Comparison of ENCODE assay signal across 13 cellular contexts in genomic region chr2:16624419-16624745, GRCh38. TPM values are rescaled to one million over a fixed set of nuclear protein-coding genes. Genes with fewer than 3 reads are reported as not detected.
DNase-seq lines count a peak whose midpoint lies in the region; ATAC-seq and TF ChIP-seq lines count a peak whose summit lies in the region.
"Had no signal": no experiment of that assay in that cellular context is flagged by ENCODE, and none has a peak within 500 bp of the region (broad histone marks: within the 10 kb centered on the region; RNA-seq: fewer than 3 reads in every experiment).

No MANE protein-coding gene starts in this region.

- H3K4me1 ChIP-seq in adrenal gland (replicated peaks in 1 of 2): peaks cover 37 to 64% of the 10 kb centered on the region in 2 donors

- no peak overlapping the region for H3K4me3 Mint-ChIP-seq in mesothelial cell of epicardium
- no peak overlapping the region for H3K4me3 Mint-ChIP-seq in stimulated activated memory B cell treated with anti-CD40 and anti-IgM and Interleukin-4, amounts not matched to agents 10 μg/mL and 1 μg/mL and 100 μg/mL, for 72 hours
- no peak overlapping the region for H3K4me3 Mint-ChIP-seq in activated naive CD4-positive, alpha-beta T cell treated with anti-CD3 and anti-CD28 coated beads, Interleukin-2, amount 10 ng/mL, durations not matched to agents 7 days and 5 days
- H3K4me3 Mint-ChIP-seq: activated naive CD4-positive, alpha-beta T cell treated with anti-CD3 and anti-CD28 coated beads for 36 hours had no signal

- CTCF ChIA-PET in activated naive CD4-positive, alpha-beta T cell treated with anti-CD3 and anti-CD28 coated beads, Interleukin-2, amount 10 ng/mL, durations not matched to agents 7 days and 5 days (lab: Charles Lee): interaction anchor here (0.7 to 5.1 kb wide), 3 partner anchors 12 to 132 kb away, joined by 3 to 38 read pairs (median 4); no protein-coding TSS in a partner anchor

- TF ChIP-seq POLR2A in adrenal gland (IDR thresholded peaks at IDR 0.05): no peak

- TF ChIP-seq CTCF in HL-60 (IDR thresholded peaks at IDR 0.05; ENCODE audit: insufficient read depth, low read length) (no peak), adrenal gland (IDR thresholded peaks at IDR 0.05) (no peak), mesothelial cell of epicardium (IDR thresholded peaks at IDR 0.05; ENCODE audit: unreplicated experiment) (no peak)

- intact Hi-C loops in adrenal gland (cut with DNase I): no loop called here

- H3K4me3 ChIP-seq in HL-60 (replicated peaks; ENCODE audit: insufficient read depth, low read length): no peak overlapping the region
- H3K4me3 ChIP-seq in adrenal gland: no peak overlapping the region

- no peaks in the 10 kb centered on the region for H3K27me3 ChIP-seq in HL-60 (ENCODE audit: insufficient read depth, poor library complexity, severe bottlenecking)
- no peaks in the 10 kb centered on the region for H3K27me3 ChIP-seq in adrenal gland

- peak overlapping the region; percentile 22 for H3K27ac Mint-ChIP-seq in mesothelial cell of epicardium
- peak overlapping the region; percentile 92 for H3K27ac Mint-ChIP-seq in stimulated activated memory B cell treated with anti-CD40 and anti-IgM and Interleukin-4, amounts not matched to agents 10 μg/mL and 1 μg/mL and 100 μg/mL, for 72 hours
- H3K27ac Mint-ChIP-seq in activated naive CD4-positive, alpha-beta T cell treated with anti-CD3 and anti-CD28 coated beads, Interleukin-2, amount 10 ng/mL, durations not matched to agents 7 days and 5 days: no peak overlapping the region
- H3K27ac Mint-ChIP-seq: activated naive CD4-positive, alpha-beta T cell treated with anti-CD3 and anti-CD28 coated beads for 36 hours had no signal

- H3K4me1 Mint-ChIP-seq in mesothelial cell of epicardium: peaks cover 22% of the 10 kb centered on the region
- peaks cover 93% of the 10 kb centered on the region for H3K4me1 Mint-ChIP-seq in stimulated activated memory B cell treated with anti-CD40 and anti-IgM and Interleukin-4, amounts not matched to agents 10 μg/mL and 1 μg/mL and 100 μg/mL, for 72 hours
- H3K4me1 Mint-ChIP-seq in activated naive CD4-positive, alpha-beta T cell treated with anti-CD3 and anti-CD28 coated beads, Interleukin-2, amount 10 ng/mL, durations not matched to agents 7 days and 5 days: peaks cover 66% of the 10 kb centered on the region

- H3K27ac ChIP-seq in HL-60 (replicated peaks) (peak overlapping the region; percentile 84), adrenal gland (peak overlapping the region in 3 of 5 donors; percentile 64 to 85 (median 66))

- H3K9me3 Mint-ChIP-seq in mesothelial cell of epicardium: no peaks in the 10 kb centered on the region
- no peaks in the 10 kb centered on the region for H3K9me3 Mint-ChIP-seq in stimulated activated memory B cell treated with anti-CD40 and anti-IgM and Interleukin-4, amounts not matched to agents 10 μg/mL and 1 μg/mL and 100 μg/mL, for 72 hours
- H3K9me3 Mint-ChIP-seq in activated naive CD4-positive, alpha-beta T cell treated with anti-CD3 and anti-CD28 coated beads, Interleukin-2, amount 10 ng/mL, durations not matched to agents 7 days and 5 days: no peaks in the 10 kb centered on the region
- H3K9me3 Mint-ChIP-seq: activated CD4-positive, alpha-beta T cell treated with anti-CD3 and anti-CD28 coated beads, Interleukin-2, amount 10 ng/mL, durations not matched to agents 24 days and 14 days; activated naive CD4-positive, alpha-beta T cell treated with anti-CD3 and anti-CD28 coated beads for 36 hours had no signal

- H3K9me3 ChIP-seq in adrenal gland (replicated peaks in 1 of 3): no peaks in the 10 kb centered on the region

- no peaks in the 10 kb centered on the region for H3K36me3 Mint-ChIP-seq in mesothelial cell of epicardium
- H3K36me3 Mint-ChIP-seq in stimulated activated memory B cell treated with anti-CD40 and anti-IgM and Interleukin-4, amounts not matched to agents 10 μg/mL and 1 μg/mL and 100 μg/mL, for 72 hours: peaks cover 52% of the 10 kb centered on the region
- no peaks in the 10 kb centered on the region for H3K36me3 Mint-ChIP-seq in activated naive CD4-positive, alpha-beta T cell treated with anti-CD3 and anti-CD28 coated beads, Interleukin-2, amount 10 ng/mL, durations not matched to agents 7 days and 5 days

- no peak for ATAC-seq in stimulated activated memory B cell treated with anti-CD40 and anti-IgM and Interleukin-4, amounts not matched to agents 10 μg/mL and 1 μg/mL and 100 μg/mL, for 72 hours

- H3K36me3 ChIP-seq in adrenal gland (replicated peaks in 1 of 2): peaks cover 0 to 6% of the 10 kb centered on the region in 2 donors

- DNase-seq in HL-60 (ENCODE audit: low read depth in 1 of 2, low spot score in 1 of 2) (no peak), adrenal gland (no peak), mesothelial cell of epicardium (ENCODE audit: low spot score in 2 of 2, unreplicated experiment in 2 of 2) (no peak), EL (no peak), midbrain (lab: John Stamatoyannopoulos, UW) (no peak)
- no peak for DNase-seq in activated naive CD4-positive, alpha-beta T cell treated with anti-CD3 and anti-CD28 coated beads, Interleukin-2, amount 10 ng/mL, durations not matched to agents 7 days and 5 days
- DNase-seq: activated CD4-positive, alpha-beta T cell treated with anti-CD3 and anti-CD28 coated beads, Interleukin-2, amount 10 ng/mL, durations not matched to agents 24 days and 14 days; activated naive CD4-positive, alpha-beta T cell treated with anti-CD3 and anti-CD28 coated beads for 36 hours; DMS53; effector CD4-positive, alpha-beta T cell; Right ventricle myocardium superior had no signal

- no peaks in the 10 kb centered on the region for H3K27me3 Mint-ChIP-seq in mesothelial cell of epicardium (ENCODE audit: low read depth)
- no peaks in the 10 kb centered on the region for H3K27me3 Mint-ChIP-seq in stimulated activated memory B cell treated with anti-CD40 and anti-IgM and Interleukin-4, amounts not matched to agents 10 μg/mL and 1 μg/mL and 100 μg/mL, for 72 hours
- H3K27me3 Mint-ChIP-seq in activated naive CD4-positive, alpha-beta T cell treated with anti-CD3 and anti-CD28 coated beads, Interleukin-2, amount 10 ng/mL, durations not matched to agents 7 days and 5 days: peaks cover 5% of the 10 kb centered on the region

- 32 to 44% (median 41%) methylated on average over 1 of the region's 1 CpG for WGBS in adrenal gland, 4 donors

RNA-seq across cellular contexts. Expression of gene CYRIA, which starts 41.3 kb away (rescaled TPM):
- 10 to 100 TPM; 14.7 to 31.0 (median 20.1) TPM for total RNA-seq in adrenal gland
- 10 to 100 TPM in 1 of 3 donors, 1 to 10 TPM in 2; 2.4 to 12.4 (median 5.7) TPM for polyA plus RNA-seq in adrenal gland
- total RNA-seq in mesothelial cell of epicardium: 3.9 to 4.5 TPM (median 4.0 TPM) in 3 replicates
- polyA plus RNA-seq: BJ had no signal
